ENCODE assay signal across 11 cellular contexts in the genomic region with DNA sequence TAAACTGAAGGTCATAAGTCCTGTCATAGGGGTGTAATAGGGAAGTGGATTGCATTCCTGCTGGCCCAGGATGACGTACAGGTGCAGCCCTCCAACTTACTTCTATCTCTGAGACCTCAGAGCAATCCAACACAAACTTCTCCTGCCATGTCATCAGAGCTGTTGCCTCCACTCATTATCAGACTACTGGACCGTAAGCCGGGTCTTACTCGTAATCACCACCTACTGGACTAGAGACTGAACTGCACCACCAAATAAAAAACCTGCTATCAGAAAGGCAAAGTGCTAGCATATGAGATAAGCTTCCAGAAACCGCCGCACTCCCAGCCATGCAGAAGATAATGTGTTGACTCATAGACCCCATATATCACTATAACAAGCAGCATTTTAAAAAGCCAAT.
DNase-seq lines count a peak whose midpoint lies in the region; ATAC-seq and TF ChIP-seq lines count a peak whose summit lies in the region.
"Had no signal": no experiment of that assay in that cellular context is flagged by ENCODE, and none has a peak within 500 bp of the region (broad histone marks: within the 10 kb centered on the region; RNA-seq: fewer than 3 reads in every experiment).

No MANE protein-coding gene starts in this region.

- no peaks in the 10 kb centered on the region for H3K9me3 ChIP-seq in effector memory CD4-positive, alpha-beta T cell (ENCODE audit: control insufficient read depth, low read length)

- H3K36me3 ChIP-seq in effector memory CD4-positive, alpha-beta T cell (ENCODE audit: control insufficient read depth, insufficient read depth, low read length), result no peaks in the 10 kb centered on the region

- H3K4me1 ChIP-seq in effector memory CD4-positive, alpha-beta T cell (ENCODE audit: control insufficient read depth, insufficient read depth, low read length, poor library complexity, severe bottlenecking), result no peaks in the 10 kb centered on the region

- H3K9me3 Mint-ChIP-seq in stimulated activated effector memory CD8-positive, alpha-beta T cell treated with anti-CD3 and anti-CD28 coated beads, Interleukin-12 subunit alpha, Interleukin-12 subunit beta, amount 100 ng/mL, for 72 hours, result no peaks in the 10 kb centered on the region

- H3K4me3 ChIP-seq in epithelial cell of esophagus (ENCODE audit: low read length), result no peak overlapping the region
- H3K4me3 ChIP-seq in effector memory CD4-positive, alpha-beta T cell (ENCODE audit: insufficient read depth, low read depth, low read length, poor library complexity, severe bottlenecking), result no peak overlapping the region

- DNase-seq in NCI-H526 (lab: John Stamatoyannopoulos, UW) (peak; percentile 10 to 64), NCI-H526 treated with DMSO at 0.1 percent for 48 hours (lab: John Stamatoyannopoulos, UW) (no peak), NCI-H226 (peak; percentile 48), epithelial cell of esophagus (ENCODE audit: low read depth) (peak; percentile 64), NCI-H1105 treated with DMSO at 0.1 percent for 48 hours (lab: John Stamatoyannopoulos, UW) (no peak)
- no peak for DNase-seq in stimulated activated effector memory CD8-positive, alpha-beta T cell treated with anti-CD3 and anti-CD28 coated beads, Interleukin-12 subunit alpha, Interleukin-12 subunit beta, amount 100 ng/mL, for 72 hours (ENCODE audit: low spot score in 2 of 2)
- DNase-seq in effector memory CD4-positive, alpha-beta T cell, result no peak
- no peak for DNase-seq in stimulated activated CD4-positive, alpha-beta T cell treated with anti-CD3 and anti-CD28 coated beads, Interleukin-4, amount 100 ng/mL, for 1 hour
- DNase-seq: activated T-cell treated with anti-CD3 and anti-CD28 coated beads, Interleukin-2, amount 50 U/mL, for 48 hours; NCI-H2227 treated with DMSO at 0.1 percent for 48 hours; stimulated activated CD4-positive, alpha-beta T cell treated with anti-CD3 and anti-CD28 coated beads, Interleukin-2, amount 100 ng/mL, for 24 hours had no signal

- no peaks in the 10 kb centered on the region for H3K36me3 Mint-ChIP-seq in stimulated activated effector memory CD8-positive, alpha-beta T cell treated with anti-CD3 and anti-CD28 coated beads, Interleukin-12 subunit alpha, Interleukin-12 subunit beta, amount 100 ng/mL, for 72 hours

- no peak overlapping the region for H3K27ac ChIP-seq in effector memory CD4-positive, alpha-beta T cell (ENCODE audit: insufficient read depth, low read length, poor library complexity, severe bottlenecking)

- ATAC-seq in stimulated activated effector memory CD8-positive, alpha-beta T cell treated with anti-CD3 and anti-CD28 coated beads, Interleukin-12 subunit alpha, Interleukin-12 subunit beta, amount 100 ng/mL, for 72 hours, result peak; percentile 28

- H3K27ac Mint-ChIP-seq in stimulated activated effector memory CD8-positive, alpha-beta T cell treated with anti-CD3 and anti-CD28 coated beads, Interleukin-12 subunit alpha, Interleukin-12 subunit beta, amount 100 ng/mL, for 72 hours, result no peak overlapping the region

- peak; percentile 68 for TF ChIP-seq CTCF in epithelial cell of esophagus (IDR thresholded peaks at IDR 0.05; ENCODE audit: insufficient read depth, low read depth, low read length, missing control alignments)

- no peak overlapping the region for H3K4me3 Mint-ChIP-seq in stimulated activated effector memory CD8-positive, alpha-beta T cell treated with anti-CD3 and anti-CD28 coated beads, Interleukin-12 subunit alpha, Interleukin-12 subunit beta, amount 100 ng/mL, for 72 hours

- no peaks in the 10 kb centered on the region for H3K4me1 Mint-ChIP-seq in stimulated activated effector memory CD8-positive, alpha-beta T cell treated with anti-CD3 and anti-CD28 coated beads, Interleukin-12 subunit alpha, Interleukin-12 subunit beta, amount 100 ng/mL, for 72 hours

- no peaks in the 10 kb centered on the region for H3K27me3 ChIP-seq in effector memory CD4-positive, alpha-beta T cell (replicated peaks; ENCODE audit: control insufficient read depth, insufficient read depth, low read length, poor library complexity, severe bottlenecking)

Comparison
In these comparisons a context has a peak if more than half of its experiments do, and no peak if none do; other contexts are left out.
1. DNase-seq: peak in NCI-H526 (2 of 2), NCI-H226 (single experiment) and epithelial cell of esophagus (single experiment); none in NCI-H526 treated with DMSO at 0.1 percent for 48 hours (single experiment), stimulated activated effector memory CD8-positive, alpha-beta T cell treated with anti-CD3 and anti-CD28 coated beads, Interleukin-12 subunit alpha, Interleukin-12 subunit beta, amount 100 ng/mL, for 72 hours (0 of 2), NCI-H1105 treated with DMSO at 0.1 percent for 48 hours (single experiment), effector memory CD4-positive, alpha-beta T cell (0 of 3) and stimulated activated CD4-positive, alpha-beta T cell treated with anti-CD3 and anti-CD28 coated beads, Interleukin-4, amount 100 ng/mL, for 1 hour (single experiment).